In the genomic region with DNA sequence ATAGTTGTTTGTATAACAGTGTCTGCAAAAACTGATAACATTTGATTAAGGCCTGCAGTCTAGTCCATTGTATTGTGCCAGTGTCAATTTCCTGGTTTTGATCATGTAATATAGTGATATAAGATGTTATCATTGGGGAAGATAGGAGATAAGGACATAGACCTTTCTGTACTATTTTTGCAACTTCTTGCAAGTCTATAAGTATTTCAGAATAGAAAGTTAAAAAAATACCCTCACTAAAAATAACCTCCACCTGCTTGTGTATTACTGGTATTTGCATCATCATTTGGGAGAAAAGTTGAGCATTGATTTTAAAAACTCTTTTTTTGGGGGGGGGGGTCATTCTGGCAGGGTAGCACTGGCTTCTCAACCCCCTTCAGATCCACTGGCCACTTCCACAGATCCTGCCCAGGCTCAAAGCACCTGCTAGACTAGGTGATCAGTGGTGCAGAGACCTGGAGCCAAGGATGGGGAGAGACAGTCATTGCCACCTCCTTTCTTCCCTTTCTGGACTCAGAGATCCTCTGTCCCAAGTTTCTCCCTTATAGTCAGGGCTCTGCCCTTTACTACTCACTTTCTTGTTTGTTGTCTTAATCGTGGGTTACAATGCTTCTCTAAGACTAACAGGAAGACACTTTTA, we compare ENCODE assay signal across 15 cellular contexts.
A peak's percentile ranks its signal among the peaks of the same experiment; 100 is the strongest.
DNase-seq lines count a peak whose midpoint lies in the region; ATAC-seq, FAIRE-seq and TF ChIP-seq lines count a peak whose summit lies in the region.
"Had no signal": no experiment of that assay in that cellular context is flagged by ENCODE, and none has a peak within 500 bp of the region (broad histone marks: within the 10 kb centered on the region; RNA-seq: fewer than 3 reads in every experiment).

No MANE protein-coding gene starts in this region.

- H3K27ac ChIP-seq in heart left ventricle, result peak overlapping the region in 11 of 12 donors; percentile 23 to 75 (median 59)
- H3K27ac ChIP-seq: adrenal gland, colonic mucosa, hepatocyte, upper lobe of left lung had no signal

- ATAC-seq in heart left ventricle (no peak), left ventricle myocardium superior (no peak), GM19452 (IDR thresholded peaks at IDR 0.05; ENCODE audit: unreplicated experiment) (peak; percentile 19), T-helper 17 cell (no peak)
- peak; percentile 5 for ATAC-seq in stimulated activated naive CD8-positive, alpha-beta T cell treated with anti-CD3 and anti-CD28 coated beads, Interleukin-15, amount 100 ng/mL, for 72 hours

- intact Hi-C loops in heart left ventricle (cut with DNase I) (loop anchor here in 9 of 10 donors (1.0 to 10.0 kb wide), 7 partner anchors 35 to 146 kb away; partner anchors contain the start of gene PDCD4 (in 3 of the 9)), left ventricle myocardium superior (cut with micrococcal nuclease) (loop anchor here (5.0 kb wide), 1 partner anchor 145 kb away; no protein-coding TSS in a partner anchor)

- no peak for TF ChIP-seq POLR2A in heart left ventricle (IDR thresholded peaks at IDR 0.05)
- TF ChIP-seq POLR2A in H54 (IDR thresholded peaks at IDR 0.05; ENCODE audit: low read depth, low read length), result no peak

- no peak overlapping the region for H3K4me3 Mint-ChIP-seq in T-helper 17 cell
- peak overlapping the region; percentile 52 to 75 for H3K4me3 Mint-ChIP-seq in stimulated activated naive CD8-positive, alpha-beta T cell treated with anti-CD3 and anti-CD28 coated beads, Interleukin-15, amount 100 ng/mL, for 72 hours
- H3K4me3 Mint-ChIP-seq: B cell, nephron progenitor cell had no signal

- H3K27me3 ChIP-seq in heart left ventricle (no peaks in the 10 kb centered on the region), BE2C (no peaks in the 10 kb centered on the region)
- H3K27me3 ChIP-seq: adrenal gland, colonic mucosa, esophagus muscularis mucosa, hepatocyte, upper lobe of left lung had no signal

- peaks cover 39% of the 10 kb centered on the region for H3K4me1 Mint-ChIP-seq in T-helper 17 cell
- H3K4me1 Mint-ChIP-seq in stimulated activated naive CD8-positive, alpha-beta T cell treated with anti-CD3 and anti-CD28 coated beads, Interleukin-15, amount 100 ng/mL, for 72 hours, result peaks cover 73% of the 10 kb centered on the region
- H3K4me1 Mint-ChIP-seq: nephron progenitor cell had no signal

- peaks cover 0 to 13% (median 2%) of the 10 kb centered on the region in 12 donors for H3K9me3 ChIP-seq in heart left ventricle
- H3K9me3 ChIP-seq in T-helper 17 cell (ENCODE audit: control insufficient read depth, low read length, poor library complexity, severe bottlenecking), result no peaks in the 10 kb centered on the region
- H3K9me3 ChIP-seq in BE2C, result no peaks in the 10 kb centered on the region
- H3K9me3 ChIP-seq: adrenal gland, colonic mucosa, upper lobe of left lung had no signal

- H3K9me3 Mint-ChIP-seq in stimulated activated naive CD8-positive, alpha-beta T cell treated with anti-CD3 and anti-CD28 coated beads, Interleukin-15, amount 100 ng/mL, for 72 hours, result peaks cover 19 to 20% of the 10 kb centered on the region in 2 donors

- DNase-seq in heart left ventricle, result no peak
- DNase-seq in left ventricle myocardium superior, result no peak
- DNase-seq in T-helper 17 cell, result no peak
- DNase-seq in stimulated activated naive CD8-positive, alpha-beta T cell treated with anti-CD3 and anti-CD28 coated beads, Interleukin-15, amount 100 ng/mL, for 72 hours, result peak in 1 of 2 donors; percentile 30
- no peak for DNase-seq in NCI-H1436 treated with DMSO at 0.1 percent for 48 hours (lab: John Stamatoyannopoulos, UW)
- no peak for DNase-seq in BE2C
- DNase-seq in H54 (ENCODE audit: insufficient read length, low spot score), result no peak

- H3K27ac Mint-ChIP-seq in T-helper 17 cell, result peak overlapping the region; percentile 1
- H3K27ac Mint-ChIP-seq in stimulated activated naive CD8-positive, alpha-beta T cell treated with anti-CD3 and anti-CD28 coated beads, Interleukin-15, amount 100 ng/mL, for 72 hours, result peak overlapping the region; percentile 95 to 96
- H3K27ac Mint-ChIP-seq: B cell, nephron progenitor cell had no signal

- H3K36me3 Mint-ChIP-seq in T-helper 17 cell (ENCODE audit: low read depth), result no peaks in the 10 kb centered on the region

- FAIRE-seq in H54 (lab: Jason Lieb, UNC), result no peak

- H3K36me3 ChIP-seq in heart left ventricle, result no peaks in the 10 kb centered on the region
- H3K36me3 ChIP-seq in BE2C, result no peaks in the 10 kb centered on the region; the same call in 1 of the 2 replicates
- H3K36me3 ChIP-seq: adrenal gland, colonic mucosa, esophagus muscularis mucosa, upper lobe of left lung had no signal

- no peaks in the 10 kb centered on the region for H3K27me3 Mint-ChIP-seq in T-helper 17 cell
- peaks cover 5% of the 10 kb centered on the region for H3K27me3 Mint-ChIP-seq in stimulated activated naive CD8-positive, alpha-beta T cell treated with anti-CD3 and anti-CD28 coated beads, Interleukin-15, amount 100 ng/mL, for 72 hours
- H3K27me3 Mint-ChIP-seq: B cell had no signal

- 6 to 15% (median 13%) methylated on average over 1 of the region's 1 CpG for WGBS in heart left ventricle, 4 donors

- H3K4me1 ChIP-seq in heart left ventricle, result peaks cover 2 to 68% (median 29%) of the 10 kb centered on the region in 12 donors
- H3K4me1 ChIP-seq in BE2C, result peaks cover 12% of the 10 kb centered on the region
- H3K4me1 ChIP-seq: adrenal gland, colonic mucosa had no signal

- TF ChIP-seq CTCF in heart left ventricle (IDR thresholded peaks at IDR 0.05), result no peak
- no peak for TF ChIP-seq CTCF in BE2C (IDR thresholded peaks at IDR 0.05; ENCODE audit: low read depth, low read length)

- H3K4me3 ChIP-seq in heart left ventricle, result no peak overlapping the region
- H3K4me3 ChIP-seq in BE2C (ENCODE audit: low read depth, low read length), result no peak overlapping the region
- H3K4me3 ChIP-seq: adrenal gland, colonic mucosa, esophagus muscularis mucosa, hepatocyte, upper lobe of left lung had no signal

Comparison
In these comparisons a context has a peak if more than half of its experiments do, and no peak if none do; other contexts are left out.
1. ATAC-seq: peak in GM19452 (single experiment) and stimulated activated naive CD8-positive, alpha-beta T cell treated with anti-CD3 and anti-CD28 coated beads, Interleukin-15, amount 100 ng/mL, for 72 hours (single experiment); none in heart left ventricle (0 of 4), left ventricle myocardium superior (single experiment) and T-helper 17 cell (single experiment).